In the genomic region with DNA sequence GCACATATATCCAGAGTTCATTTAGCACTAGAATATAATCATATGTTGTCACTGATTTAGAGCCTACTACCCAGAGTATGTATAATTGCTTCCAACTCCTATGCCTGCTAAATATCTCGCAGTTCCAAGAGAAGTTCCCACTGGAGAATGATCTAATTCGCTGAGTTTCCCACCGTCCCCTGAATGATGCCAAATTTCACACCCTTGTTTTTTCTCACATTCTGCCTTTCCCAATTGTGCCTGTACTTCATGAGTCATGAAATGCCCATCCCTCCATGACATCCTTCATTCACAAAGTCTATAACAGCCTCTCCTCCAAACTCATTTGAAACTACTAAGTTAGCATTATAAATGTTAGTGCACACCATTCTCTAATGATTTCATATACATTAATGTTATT, we compare ENCODE assay signal across 15 cellular contexts.
DNase-seq lines count a peak whose midpoint lies in the region; ATAC-seq lines count a peak whose summit lies in the region.
"Had no signal": no experiment of that assay in that cellular context is flagged by ENCODE, and none has a peak within 500 bp of the region (broad histone marks: within the 10 kb centered on the region; RNA-seq: fewer than 3 reads in every experiment).

No MANE protein-coding gene starts in this region.

- no peak overlapping the region for H3K4me3 Mint-ChIP-seq in stimulated activated naive CD8-positive, alpha-beta T cell treated with anti-CD3 and anti-CD28 coated beads, Interleukin-15, Interleukin-2, amounts not matched to agents 100 ng/mL and 50 ng/mL, for 24 hours

- H3K4me1 Mint-ChIP-seq in stimulated activated naive CD8-positive, alpha-beta T cell treated with anti-CD3 and anti-CD28 coated beads, Interleukin-15, Interleukin-2, amounts not matched to agents 100 ng/mL and 50 ng/mL, for 24 hours (ENCODE audit: low read depth): peaks cover 44% of the 10 kb centered on the region

- H3K4me3 ChIP-seq in right cardiac atrium (ENCODE audit: low read length): no peak overlapping the region

- no peaks in the 10 kb centered on the region for H3K9me3 ChIP-seq in right cardiac atrium (ENCODE audit: control insufficient read depth, low read length)
- H3K9me3 ChIP-seq: SK-N-SH had no signal

- no peaks in the 10 kb centered on the region for H3K27me3 Mint-ChIP-seq in stimulated activated naive CD8-positive, alpha-beta T cell treated with anti-CD3 and anti-CD28 coated beads, Interleukin-15, Interleukin-2, amounts not matched to agents 100 ng/mL and 50 ng/mL, for 24 hours

- H3K36me3 Mint-ChIP-seq in stimulated activated naive CD8-positive, alpha-beta T cell treated with anti-CD3 and anti-CD28 coated beads, Interleukin-15, Interleukin-2, amounts not matched to agents 100 ng/mL and 50 ng/mL, for 24 hours (ENCODE audit: low read depth): peaks cover 62% of the 10 kb centered on the region

- DNase-seq in stimulated activated naive CD8-positive, alpha-beta T cell treated with anti-CD3 and anti-CD28 coated beads, Interleukin-15, Interleukin-2, amounts not matched to agents 100 U/mL and 50 U/mL, for 24 hours: no peak
- peak; percentile 12 for DNase-seq in amniotic epithelial cell (ENCODE audit: low read depth)
- DNase-seq in right cardiac atrium: no peak
- no peak for DNase-seq in COLO668 (lab: John Stamatoyannopoulos, UW; ENCODE audit: unreplicated experiment)
- DNase-seq in putamen (ENCODE audit: low spot score): no peak
- DNase-seq in KG1 (lab: John Stamatoyannopoulos, UW): no peak
- DNase-seq: activated naive CD4-positive, alpha-beta T cell; DND-41; midbrain; NCI-H2029; SK-N-SH; stimulated activated CD4-positive, alpha-beta T cell treated with anti-CD3 and anti-CD28 coated beads, Interleukin-12 subunit alpha, Interleukin-12 subunit beta, amount 100 ng/mL, for 4 hours; T1000 had no signal

- no peaks in the 10 kb centered on the region for H3K27me3 ChIP-seq in right cardiac atrium (ENCODE audit: control insufficient read depth, insufficient read depth)

- intact Hi-C loops in right cardiac atrium (cut with DNase I): no loop called here

- no peaks in the 10 kb centered on the region for H3K4me1 ChIP-seq in right cardiac atrium (ENCODE audit: control insufficient read depth, insufficient read depth, low read length)

- H3K27ac ChIP-seq in right cardiac atrium (ENCODE audit: low read length): no peak overlapping the region

- peak overlapping the region; percentile 21 for H3K27ac Mint-ChIP-seq in stimulated activated naive CD8-positive, alpha-beta T cell treated with anti-CD3 and anti-CD28 coated beads, Interleukin-15, Interleukin-2, amounts not matched to agents 100 ng/mL and 50 ng/mL, for 24 hours

- H3K9me3 Mint-ChIP-seq in stimulated activated naive CD8-positive, alpha-beta T cell treated with anti-CD3 and anti-CD28 coated beads, Interleukin-15, Interleukin-2, amounts not matched to agents 100 ng/mL and 50 ng/mL, for 24 hours: no peaks in the 10 kb centered on the region

- ATAC-seq in stimulated activated naive CD8-positive, alpha-beta T cell treated with anti-CD3 and anti-CD28 coated beads, Interleukin-15, Interleukin-2, amounts not matched to agents 100 U/mL and 50 U/mL, for 24 hours: no peak
- ATAC-seq in right cardiac atrium: peak; percentile 70 to 76
- ATAC-seq in HG03097 (IDR thresholded peaks at IDR 0.05; ENCODE audit: low FRiP score, unreplicated experiment): no peak

- WGBS in right cardiac atrium: 52% methylated on average over 3 of the region's 3 CpGs

Comparison
In these comparisons a context has a peak if more than half of its experiments do, and no peak if none do; other contexts are left out.
1. ATAC-seq: peak in right cardiac atrium (2 of 2); none in stimulated activated naive CD8-positive, alpha-beta T cell treated with anti-CD3 and anti-CD28 coated beads, Interleukin-15, Interleukin-2, amounts not matched to agents 100 U/mL and 50 U/mL, for 24 hours (single experiment) and HG03097 (single experiment).